ENCODE assay signal across 11 cellular contexts in genomic region chr14:49969961-49970360, GRCh38.
DNase-seq lines count a peak whose midpoint lies in the region; TF ChIP-seq lines count a peak whose summit lies in the region.
"Had no signal": no experiment of that assay in that cellular context is flagged by ENCODE, and none has a peak within 500 bp of the region (broad histone marks: within the 10 kb centered on the region; RNA-seq: fewer than 3 reads in every experiment).

No MANE protein-coding gene starts in this region.

- POLR2A ChIA-PET in CD8-positive, alpha-beta memory T cell (lab: Charles Lee): interaction anchor here (0.7 to 2.2 kb wide), 3 partner anchors 9 to 102 kb away, joined by 3 to 7 read pairs (median 3); no protein-coding TSS in a partner anchor
- POLR2A ChIA-PET in PC-9 (lab: Charles Lee; ENCODE audit: unreplicated experiment): interaction anchor here (0.9 kb wide), 1 partner anchor 80 kb away, joined by 5 read pairs; no protein-coding TSS in a partner anchor

- no peaks in the 10 kb centered on the region for H3K9me3 Mint-ChIP-seq in CD8-positive, alpha-beta memory T cell

- no peaks in the 10 kb centered on the region for H3K9me2 ChIP-seq in PC-9 (ENCODE audit: insufficient read depth)

- peaks cover 0 to 2% of the 10 kb centered on the region in 2 donors for H3K27me3 Mint-ChIP-seq in CD8-positive, alpha-beta memory T cell

- H3K27ac ChIP-seq in CD8-positive, alpha-beta memory T cell (ENCODE audit: low read depth, low read length): peak overlapping the region; percentile 47
- peak overlapping the region; percentile 97 for H3K27ac ChIP-seq in PC-9
- peak overlapping the region; percentile 57 for H3K27ac ChIP-seq in duodenal mucosa (ENCODE audit: low read depth, low read length)
- H3K27ac ChIP-seq in parathyroid adenoma: peak overlapping the region; percentile 53
- H3K27ac ChIP-seq: KMS-11 had no signal

- no peak overlapping the region for H3K4me3 ChIP-seq in CD8-positive, alpha-beta memory T cell (ENCODE audit: low read length)
- H3K4me3 ChIP-seq in PC-9: no peak overlapping the region
- peak overlapping the region in 1 of 2 donors; percentile 33 for H3K4me3 ChIP-seq in duodenal mucosa (ENCODE audit: low read depth in 1 of 2, low read length in 2 of 2)
- H3K4me3 ChIP-seq in parathyroid adenoma (ENCODE audit: low read depth, low read length): no peak overlapping the region
- H3K4me3 ChIP-seq: ovary had no signal

- peak overlapping the region in 6 of 8 donors; percentile 26 to 98 (median 92) for H3K27ac Mint-ChIP-seq in CD8-positive, alpha-beta memory T cell

- no peaks in the 10 kb centered on the region for H3K27me3 ChIP-seq in CD8-positive, alpha-beta memory T cell (ENCODE audit: insufficient read depth, low read length, poor library complexity, severe bottlenecking)
- H3K27me3 ChIP-seq in PC-9 (ENCODE audit: insufficient read depth, low read depth) (no peaks in the 10 kb centered on the region), duodenal mucosa (ENCODE audit: control insufficient read depth in 1 of 2, insufficient read depth in 2 of 2, low read length in 2 of 2) (no peaks in the 10 kb centered on the region), parathyroid adenoma (ENCODE audit: control insufficient read depth, insufficient read depth, low read length) (no peaks in the 10 kb centered on the region)
- H3K27me3 ChIP-seq: ovary had no signal

- H2AFZ ChIP-seq in PC-9: peak overlapping the region; percentile 23; the same call in 1 of the 2 replicates
- peak overlapping the region; percentile 84 for H2AFZ ChIP-seq in parathyroid adenoma

- peaks cover 47% of the 10 kb centered on the region for H3K4me1 ChIP-seq in CD8-positive, alpha-beta memory T cell (ENCODE audit: insufficient read depth, low read length)
- H3K4me1 ChIP-seq in PC-9 (replicated peaks; ENCODE audit: insufficient read depth): peaks cover 70% of the 10 kb centered on the region
- peaks cover 39 to 57% of the 10 kb centered on the region in 2 donors for H3K4me1 ChIP-seq in duodenal mucosa (ENCODE audit: control insufficient read depth in 1 of 2, insufficient read depth in 2 of 2, low read length in 2 of 2)
- peaks cover 17% of the 10 kb centered on the region for H3K4me1 ChIP-seq in parathyroid adenoma

- no peak overlapping the region for H3K4me3 Mint-ChIP-seq in CD8-positive, alpha-beta memory T cell

- no peaks in the 10 kb centered on the region for H3K36me3 ChIP-seq in CD8-positive, alpha-beta memory T cell (ENCODE audit: insufficient read depth, low read length)
- H3K36me3 ChIP-seq in PC-9 (ENCODE audit: low read depth) (no peaks in the 10 kb centered on the region), duodenal mucosa (ENCODE audit: control insufficient read depth in 1 of 2, insufficient read depth in 2 of 2, low read length in 2 of 2) (no peaks in the 10 kb centered on the region), parathyroid adenoma (ENCODE audit: control insufficient read depth, insufficient read depth, low read length) (no peaks in the 10 kb centered on the region)
- H3K36me3 ChIP-seq: ovary had no signal

- TF ChIP-seq CTCF in PC-9 (conservative IDR thresholded peaks at IDR 0.05) (no peak), parathyroid adenoma (IDR thresholded peaks at IDR 0.05) (no peak)

- H3K79me2 ChIP-seq in PC-9 (ENCODE audit: low read depth) (0 out of 2 replicates have a peak, but pooled peaks cover 4% of the 10 kb centered on the region), parathyroid adenoma (no peaks in the 10 kb centered on the region)

- H3F3A ChIP-seq in PC-9 (ENCODE audit: insufficient read depth, low read depth): peaks cover 50% of the 10 kb centered on the region

- no TSS peak for BruUV-seq in PC-9 (replicated peaks; lab: Mats Ljungman, UMichigan)

- H3K4me2 ChIP-seq in PC-9: peak overlapping the region; percentile 78; the same call in 1 of the 2 replicates
- peak overlapping the region; percentile 5 for H3K4me2 ChIP-seq in parathyroid adenoma (ENCODE audit: low read length)
- H3K4me2 ChIP-seq: KMS-11 had no signal

- no peaks in the 10 kb centered on the region for H3K9me3 ChIP-seq in CD8-positive, alpha-beta memory T cell (ENCODE audit: low read length)
- H3K9me3 ChIP-seq in PC-9 (ENCODE audit: insufficient read depth, low read depth) (peaks cover 6% of the 10 kb centered on the region; the same call in 1 of the 2 replicates), duodenal mucosa (ENCODE audit: control insufficient read depth in 1 of 2, low read length in 2 of 2) (no peaks in the 10 kb centered on the region), parathyroid adenoma (ENCODE audit: control insufficient read depth, low read length) (no peaks in the 10 kb centered on the region)
- H3K9me3 ChIP-seq: ovary had no signal

- no peaks in the 10 kb centered on the region for H4K20me1 ChIP-seq in PC-9 (ENCODE audit: insufficient read depth)

- CTCF ChIA-PET in CD8-positive, alpha-beta memory T cell (lab: Charles Lee): interaction anchor here (1.1 to 4.8 kb wide), 6 partner anchors 31 to 117 kb away, joined by 3 to 40 read pairs (median 9); partner anchors contain the start of genes ARF6 and NEMF
- CTCF ChIA-PET in PC-9 (lab: Charles Lee): interaction anchor here (0.6 kb wide), 1 partner anchor 73 kb away, joined by 3 read pairs; no protein-coding TSS in a partner anchor

- intact Hi-C loops in PC-9 (cut with micrococcal nuclease; ENCODE audit: unreplicated experiment): no loop called here

- DNase-seq in CD8-positive, alpha-beta memory T cell: no peak
- no peak for DNase-seq in PC-9
- DNase-seq in medulla oblongata (ENCODE audit: extremely low spot score): no peak
- DNase-seq in DMS153 treated with DMSO at 0.1 percent for 48 hours (lab: John Stamatoyannopoulos, UW; ENCODE audit: unreplicated experiment): no peak
- DNase-seq in stimulated activated CD4-positive, alpha-beta T cell treated with anti-CD3 and anti-CD28 coated beads, Interleukin-2, amount 100 ng/mL, for 48 hours: no peak
- no peak for DNase-seq in COR-L47 (lab: John Stamatoyannopoulos, UW)
- DNase-seq: cortex of kidney had no signal

- H3K9ac ChIP-seq in duodenal mucosa (ENCODE audit: low read depth in 1 of 2, low read length in 2 of 2) (peak overlapping the region; percentile 57 to 65), parathyroid adenoma (no peak overlapping the region)
- H3K9ac ChIP-seq: KMS-11 had no signal

- peaks cover 0 to 5% (median 0%) of the 10 kb centered on the region in 3 donors for H3K36me3 Mint-ChIP-seq in CD8-positive, alpha-beta memory T cell

- H3K4me1 Mint-ChIP-seq in CD8-positive, alpha-beta memory T cell: peaks cover 35 to 53% (median 51%) of the 10 kb centered on the region in 3 donors

Comparison
In these comparisons a context has a peak if more than half of its experiments do, and no peak if none do; other contexts are left out.
1. H3K27ac ChIP-seq: peak in every context shown above with its lines; median percentile 97 in PC-9; 57 in duodenal mucosa; 53 in parathyroid adenoma; 47 in CD8-positive, alpha-beta memory T cell.